8 cellular contexts compared by ENCODE assay signal in genomic region chr20:31605031-31605901, GRCh38. TPM values are rescaled to one million over a fixed set of nuclear protein-coding genes. Genes with fewer than 3 reads are reported as not detected.
DNase-seq lines count a peak whose midpoint lies in the region; ATAC-seq and TF ChIP-seq lines count a peak whose summit lies in the region.

ID1 (plus strand) TSS chr20:31605289; CDS start chr20:31605388, 99 bp downstream.

- DNase-seq in GM13977 (ENCODE audit: low spot score) (peak; percentile 95), NCI-H1694 (lab: John Stamatoyannopoulos, UW) (peak; percentile 97), T-helper 1 cell (peak; percentile 75 to 87 (median 82)), amniotic epithelial cell (ENCODE audit: low read depth) (peak; percentile 94), cardiac septum (ENCODE audit: low spot score) (peak; percentile 98), pons (ENCODE audit: low spot score) (peak; percentile 96), tibial nerve (ENCODE audit: low spot score in 2 of 2) (peak; percentile 93 to 95)

- no peak for TF ChIP-seq CTCF in GM13977 (IDR thresholded peaks at IDR 0.05; ENCODE audit: extremely low read depth, insufficient read depth, missing control alignments)
- peak in 1 of 5 experiments; percentile 13 for TF ChIP-seq CTCF in tibial nerve (IDR thresholded peaks at IDR 0.05)

- intact Hi-C loops in cardiac septum (cut with DNase I): no loop called here

- no peaks in the 10 kb centered on the region for H3K27me3 ChIP-seq in tibial nerve

- WGBS in tibial nerve, 2 donors: 0 to 1% methylated on average over 50 to 71 of the region's 74 CpGs

- H3K4me1 ChIP-seq in tibial nerve: peaks cover 0 to 46% (median 32%) of the 10 kb centered on the region in 4 donors

- H3K27ac ChIP-seq in tibial nerve: peak within 1 kb of the TSS; percentile 80 to 94 (median 89)

- TF ChIP-seq EP300 in tibial nerve (IDR thresholded peaks at IDR 0.05): peak; percentile 28 to 100

- peak; percentile 88 to 96 for TF ChIP-seq POLR2A in tibial nerve (IDR thresholded peaks at IDR 0.05)

- H3K9me3 ChIP-seq in tibial nerve: no peaks in the 10 kb centered on the region

- peak; percentile 88 for ATAC-seq in HG02885 (IDR thresholded peaks at IDR 0.05; ENCODE audit: poor library complexity, unreplicated experiment)

- no peaks in the 10 kb centered on the region for H3K36me3 ChIP-seq in tibial nerve

- peak within 1 kb of the TSS; percentile 57 to 65 (median 62) for H3K4me3 ChIP-seq in tibial nerve

- in situ Hi-C loops in GM13977 (cut with MboI; ENCODE audit: low pct_unique_long_range_greater_than_20kb, low sequenced_read_pairs, unreplicated experiment): no loop called here

RNA-seq across cellular contexts. Expression of gene ID1, which starts in this region (rescaled TPM):
- total RNA-seq in cardiac septum (163 TPM), tibial nerve (100 to 1,000 TPM; 524 to 962 (median 571) TPM)

Comparison
In these comparisons a context has a peak if more than half of its experiments do, and no peak if none do; other contexts are left out.
1. Peak in every context shown above with its lines: DNase-seq, ATAC-seq, H3K4me3 ChIP-seq and H3K27ac ChIP-seq.